12 cellular contexts compared by ENCODE assay signal in genomic region chr5:77430726-77431125, GRCh38.
"Had no signal": no experiment of that assay in that cellular context is flagged by ENCODE, and none has a peak within 500 bp of the region (broad histone marks: within the 10 kb centered on the region; RNA-seq: fewer than 3 reads in every experiment).

No MANE protein-coding gene starts in this region.

- H3K27me3 ChIP-seq: thyroid gland had no signal

- H3K27ac ChIP-seq: epithelial cell of prostate, left ventricle myocardium inferior, skin epidermis, thyroid gland had no signal

- H3K4me3 ChIP-seq: left ventricle myocardium inferior, skin epidermis, thyroid gland had no signal

- DNase-seq: activated CD4-positive, alpha-beta T cell treated with anti-CD3 and anti-CD28 coated beads, Interleukin-2, amount 50 U/mL, for 1 hour; activated naive CD4-positive, alpha-beta T cell treated with anti-CD3 and anti-CD28 coated beads, Interleukin-2, amount 50 U/mL, for 16 hours; activated T-cell treated with anti-CD3 and anti-CD28 coated beads for 4 hours; cerebellar nuclear complex; effector memory CD8-positive, alpha-beta T cell; glutamatergic neuron; left ventricle myocardium inferior; nephron progenitor cell; T-helper 2 cell; thyroid gland had no signal

- H3K4me1 ChIP-seq: left ventricle myocardium inferior had no signal

- H3K9me3 ChIP-seq: left ventricle myocardium inferior, thyroid gland had no signal

- ATAC-seq: effector memory CD8-positive, alpha-beta T cell had no signal
